Comparison of ENCODE assay signal across 8 cellular contexts in genomic region chr2:31319391-31320175, GRCh38.
DNase-seq lines count a peak whose midpoint lies in the region; ATAC-seq and TF ChIP-seq lines count a peak whose summit lies in the region.

No MANE protein-coding gene starts in this region.

- DNase-seq in NCI-H1105 treated with DMSO at 0.1 percent for 48 hours (lab: John Stamatoyannopoulos, UW), result peak; percentile 48
- no peak for DNase-seq in NCI-H1105 (lab: John Stamatoyannopoulos, UW)
- DNase-seq in SKM-1 (lab: John Stamatoyannopoulos, UW; ENCODE audit: unreplicated experiment), result peak; percentile 65
- peak in 1 of 2 donors; percentile 13 for DNase-seq in foreskin keratinocyte
- DNase-seq in testis, result peak; percentile 41
- no peak for DNase-seq in iPS-NIHi11 (ENCODE audit: low spot score)
- DNase-seq in activated CD8-positive, alpha-beta memory T cell treated with anti-CD3 and anti-CD28 coated beads for 24 hours, result no peak

- H3K4me3 ChIP-seq in testis, result no peak overlapping the region

- H3K27ac ChIP-seq in foreskin keratinocyte (no peak overlapping the region), testis (peak overlapping the region in 1 of 2 donors; percentile 53)

- TF ChIP-seq CTCF in foreskin keratinocyte (conservative IDR thresholded peaks at IDR 0.05) (no peak), testis (IDR thresholded peaks at IDR 0.05) (no peak)

- intact Hi-C loops in testis (cut with DNase I; ENCODE audit: low total_unique reads), result no loop called here

- no peaks in the 10 kb centered on the region for H3K36me3 ChIP-seq in testis (ENCODE audit: low read depth, missing control alignments)

- peaks cover 3% of the 10 kb centered on the region for H3K4me1 ChIP-seq in foreskin keratinocyte
- no peaks in the 10 kb centered on the region for H3K4me1 ChIP-seq in testis

- TF ChIP-seq POLR2A in testis (IDR thresholded peaks at IDR 0.05), result no peak

- WGBS in testis, 2 donors, result 43 to 50% methylated on average over 7 of the region's 7 CpGs

- H3K27me3 ChIP-seq in foreskin keratinocyte, result no peaks in the 10 kb centered on the region
- H3K27me3 ChIP-seq in testis, result no peaks in the 10 kb centered on the region

- no peaks in the 10 kb centered on the region for H3K9me3 ChIP-seq in testis

- peak; percentile 48 for ATAC-seq in HG03342 (IDR thresholded peaks at IDR 0.05; ENCODE audit: unreplicated experiment)
- ATAC-seq in foreskin keratinocyte, result peak; percentile 20

Comparison
In these comparisons a context has a peak if more than half of its experiments do, and no peak if none do; other contexts are left out.
1. DNase-seq: peak in NCI-H1105 treated with DMSO at 0.1 percent for 48 hours (single experiment), SKM-1 (single experiment) and testis (single experiment); none in NCI-H1105 (single experiment), iPS-NIHi11 (single experiment) and activated CD8-positive, alpha-beta memory T cell treated with anti-CD3 and anti-CD28 coated beads for 24 hours (single experiment).